2 cellular contexts compared by ENCODE assay signal in genomic region chr1:45554198-45554597, GRCh38.
TF ChIP-seq lines count a peak whose summit lies in the region.

No MANE protein-coding gene starts in this region.

TF ChIP-seq in HEK293, 187 proteins besides CTCF, POLR2A, EP300 and RAD21 (continued from another document):
- TF ChIP-seq ZBTB6 (tag by site-specific recombination; IDR thresholded peaks at IDR 0.05), result no peak

TF ChIP-seq in liver, 16 proteins besides CTCF, POLR2A, EP300 and RAD21 (continued from another document):
- TF ChIP-seq ZBTB33 (IDR thresholded peaks at IDR 0.05) (peak; percentile 27), RXRA (IDR thresholded peaks at IDR 0.05) (peak; percentile 52 to 57), FOXA2 (IDR thresholded peaks at IDR 0.05) (peak; percentile 31), GABPA (IDR thresholded peaks at IDR 0.05 in 1 of 2, conservative IDR thresholded peaks at IDR 0.05 in 1 of 2) (no peak), HNF4A (conservative IDR thresholded peaks at IDR 0.05) (peak; percentile 63 to 69), EGR1 (IDR thresholded peaks at IDR 0.05; ENCODE audit: low read depth in 2 of 2) (no peak), FOXA1 (IDR thresholded peaks at IDR 0.05) (peak; percentile 22)
